In genomic region chr1:145886811-145887210, GRCh38 we compare ENCODE assay signal across 18 cellular contexts. TPM values are rescaled to one million over a fixed set of nuclear protein-coding genes. Genes with fewer than 3 reads are reported as not detected.
DNase-seq lines count a peak whose midpoint lies in the region; ATAC-seq, FAIRE-seq and TF ChIP-seq lines count a peak whose summit lies in the region.
"Had no signal": no experiment of that assay in that cellular context is flagged by ENCODE, and none has a peak within 500 bp of the region (broad histone marks: within the 10 kb centered on the region; RNA-seq: fewer than 3 reads in every experiment).

No MANE protein-coding gene starts in this region.

- H4K20me1 ChIP-seq in HepG2 (ENCODE audit: insufficient read depth, low read length), result no peaks in the 10 kb centered on the region

- no TSS peak for BruUV-seq in HepG2 (replicated peaks; lab: Mats Ljungman, UMichigan)

- no peak for ATAC-seq in HepG2
- no peak for ATAC-seq in right lobe of liver
- ATAC-seq in GM21737 (IDR thresholded peaks at IDR 0.05; ENCODE audit: unreplicated experiment), result no peak

- H3K4me3 ChIP-seq in HepG2 (replicated peaks in 1 of 3; ENCODE audit: insufficient read depth in 1 of 3, low read depth in 2 of 3, low read length in 3 of 3) (no peak overlapping the region), right lobe of liver (no peak overlapping the region), vagina (no peak overlapping the region)

- in situ Hi-C loops in HepG2 (cut with HindIII; ENCODE audit: extremely low pct_ligation_motif_present, low pct_unique_long_range_greater_than_20kb), result loop anchor here (5.0 to 10.0 kb wide), 2 partner anchors 40 to 118 kb away; partner anchors contain the start of gene RBM8A

- H3K36me3 Mint-ChIP-seq in activated naive CD8-positive, alpha-beta T cell, result no peaks in the 10 kb centered on the region
- H3K36me3 Mint-ChIP-seq in mesothelial cell of epicardium, result no peaks in the 10 kb centered on the region

- no peak for TF ChIP-seq EP300 in HepG2 (IDR thresholded peaks at IDR 0.05; ENCODE audit: low read depth in 2 of 2, low read length in 2 of 2)
- no peak for TF ChIP-seq EP300 in HepG2 (CRISPR knock-in tag; IDR thresholded peaks at IDR 0.05; ENCODE audit: borderline replicate concordance)

- no peak overlapping the region for H3K27ac ChIP-seq in HepG2 (ENCODE audit: extremely low read length, insufficient read depth, low read length)
- H3K27ac ChIP-seq in right lobe of liver, result no peak overlapping the region
- peak overlapping the region; percentile 45 for H3K27ac ChIP-seq in vagina

- POLR2A ChIA-PET in HepG2 (lab: Yijun Ruan, JAX), result interaction anchor here (3.8 kb wide), 1 partner anchor 28 kb away, joined by 14 read pairs; the partner anchor contains the start of gene PIAS3

- H3K9me3 ChIP-seq in HepG2 (ENCODE audit: low read length) (no peaks in the 10 kb centered on the region), right lobe of liver (no peaks in the 10 kb centered on the region), vagina (no peaks in the 10 kb centered on the region)
- H3K9me3 ChIP-seq: breast epithelium had no signal

- no peaks in the 10 kb centered on the region for H3K79me2 ChIP-seq in HepG2 (ENCODE audit: insufficient read depth, low read length)

- no peaks in the 10 kb centered on the region for H3K9me3 Mint-ChIP-seq in activated naive CD8-positive, alpha-beta T cell (ENCODE audit: low read depth)
- no peaks in the 10 kb centered on the region for H3K9me3 Mint-ChIP-seq in mesothelial cell of epicardium

- TF ChIP-seq POLR2A in HepG2 (IDR thresholded peaks at IDR 0.05; ENCODE audit: insufficient read depth in 1 of 2, low read depth in 2 of 2, low read length in 2 of 2) (no peak), right lobe of liver (IDR thresholded peaks at IDR 0.05) (no peak), vagina (IDR thresholded peaks at IDR 0.05) (no peak)

- peak overlapping the region; percentile 75; the same call in 1 of the 2 replicates for H3K4me2 ChIP-seq in HepG2 (ENCODE audit: low read depth, low read length)

- no peak for FAIRE-seq in HepG2 (lab: Jason Lieb, UNC)
- FAIRE-seq: frontal cortex, islet of Langerhans, urothelium cell line had no signal

- CTCF ChIA-PET in HepG2 (lab: Yijun Ruan, JAX; ENCODE audit: low intra/inter-chr PET ratio, low total read pairs), result no interaction called here

- intact Hi-C loops in HepG2 (cut with micrococcal nuclease; ENCODE audit: unreplicated experiment) (no loop called here), right lobe of liver (cut with DNase I) (no loop called here), vagina (cut with DNase I) (no loop called here)

- no peak for DNase-seq in HepG2 (ENCODE audit: low spot score)
- DNase-seq in right lobe of liver, result no peak
- no peak for DNase-seq in mesothelial cell of epicardium (ENCODE audit: low spot score in 2 of 2, unreplicated experiment in 2 of 2)
- DNase-seq in vagina (ENCODE audit: extremely low spot score in 2 of 2), result no peak
- DNase-seq in GM20000 (ENCODE audit: low spot score), result no peak
- no peak for DNase-seq in NCI-H526 (lab: John Stamatoyannopoulos, UW)
- DNase-seq: effector memory CD4-positive, alpha-beta T cell; NCI-H187; NCI-H748 treated with DMSO at 0.1 percent for 48 hours; SIG-M5; stimulated activated CD4-positive, alpha-beta T cell treated with anti-CD3 and anti-CD28 coated beads, Interleukin-2, amount 100 ng/mL, for 24 hours; stimulated activated CD8-positive, alpha-beta memory T cell treated with anti-CD3 and anti-CD28 coated beads, Interleukin-4, amount 100 ng/mL, for 48 hours had no signal

- TF ChIP-seq RAD21 in HepG2 (CRISPR knock-in tag; IDR thresholded peaks at IDR 0.05), result no peak

- H3K4me3 Mint-ChIP-seq in activated naive CD8-positive, alpha-beta T cell, result peak overlapping the region; percentile 79
- peak overlapping the region; percentile 50 for H3K4me3 Mint-ChIP-seq in mesothelial cell of epicardium

- WGBS in HepG2 (ENCODE audit: low lambda C conversion rate), result 56% methylated on average over 8 of the region's 8 CpGs
- 77% methylated on average over 8 of the region's 8 CpGs for WGBS in right lobe of liver (ENCODE audit: insufficient coverage, low coverage, low lambda C conversion rate, missing lambda C conversion rate)

- no peaks in the 10 kb centered on the region for H3K36me3 ChIP-seq in HepG2 (replicated peaks in 1 of 2; ENCODE audit: control insufficient read depth in 1 of 2, insufficient read depth in 2 of 2, low read length in 2 of 2)
- H3K36me3 ChIP-seq in right lobe of liver, result no peaks in the 10 kb centered on the region
- no peaks in the 10 kb centered on the region for H3K36me3 ChIP-seq in vagina
- H3K36me3 ChIP-seq: breast epithelium had no signal

- H3K9ac ChIP-seq in HepG2 (ENCODE audit: insufficient read depth, low read depth, low read length), result no peak overlapping the region

- peaks cover 7% of the 10 kb centered on the region for H3K27me3 Mint-ChIP-seq in activated naive CD8-positive, alpha-beta T cell
- peaks cover 34% of the 10 kb centered on the region for H3K27me3 Mint-ChIP-seq in mesothelial cell of epicardium (ENCODE audit: low read depth)

- no peak overlapping the region for H2AFZ ChIP-seq in HepG2 (ENCODE audit: low read length)

- peaks cover 53% of the 10 kb centered on the region for H3K4me1 ChIP-seq in HepG2 (ENCODE audit: insufficient read depth, low read length)
- peaks cover 0 to 9% (median 0%) of the 10 kb centered on the region in 4 donors for H3K4me1 ChIP-seq in right lobe of liver
- peaks cover 25% of the 10 kb centered on the region for H3K4me1 ChIP-seq in vagina

- H3K4me1 Mint-ChIP-seq in activated naive CD8-positive, alpha-beta T cell (ENCODE audit: low read depth), result peaks cover 15% of the 10 kb centered on the region
- peaks cover 16% of the 10 kb centered on the region for H3K4me1 Mint-ChIP-seq in mesothelial cell of epicardium

- TF ChIP-seq CTCF in HepG2 (CRISPR knock-in tag; IDR thresholded peaks at IDR 0.05) (no peak), right lobe of liver (IDR thresholded peaks at IDR 0.05) (no peak), mesothelial cell of epicardium (IDR thresholded peaks at IDR 0.05; ENCODE audit: unreplicated experiment) (no peak), vagina (IDR thresholded peaks at IDR 0.05) (no peak), GM20000 (IDR thresholded peaks at IDR 0.05; ENCODE audit: extremely low read depth, missing control alignments) (no peak)

- H3K27ac Mint-ChIP-seq in activated naive CD8-positive, alpha-beta T cell, result no peak overlapping the region
- H3K27ac Mint-ChIP-seq in mesothelial cell of epicardium, result no peak overlapping the region

- H3K27me3 ChIP-seq in HepG2 (ENCODE audit: control insufficient read depth in 1 of 2, insufficient read depth in 2 of 2, low read length in 2 of 2) (peaks cover 2 to 26% of the 10 kb centered on the region in 2 experiments), right lobe of liver (no peaks in the 10 kb centered on the region), vagina (no peaks in the 10 kb centered on the region)
- H3K27me3 ChIP-seq: breast epithelium had no signal

RNA-seq across cellular contexts. Expression of gene ANKRD35, which starts 1.1 kb away (rescaled TPM):
- 0.02 TPM in 1 of 2 replicates, not detected in the other for total RNA-seq in HepG2 (2016; rRNA removed; fragmentation: Illumina TruSeq; extraction: Trizol)
- not detected in 2 replicates for total RNA-seq in HepG2 (2016; cell fraction: cytosol; rRNA removed; fragmentation: Illumina TruSeq; extraction: Trizol; ENCODE audit: low read depth)
- total RNA-seq in HepG2 (2016; cell fraction: insoluble cytoplasmic fraction; rRNA removed; fragmentation: Illumina TruSeq; extraction: Trizol), result not detected in 2 replicates
- total RNA-seq in HepG2 (2016; cell fraction: membrane; rRNA removed; fragmentation: Illumina TruSeq; extraction: Trizol), result not detected in 2 replicates
- not detected in 2 replicates for total RNA-seq in HepG2 (2016; cell fraction: nucleus; rRNA removed; fragmentation: Illumina TruSeq; extraction: Trizol)
- polyA plus RNA-seq in HepG2 (2011; rRNA removed), result not detected in 2 replicates
- polyA plus RNA-seq in HepG2 (2011; cell fraction: cytosol; rRNA removed), result 0.01 TPM in 2 replicates
- polyA plus RNA-seq in HepG2 (2011; cell fraction: nucleus; rRNA removed), result not detected in 2 replicates
- polyA plus RNA-seq in HepG2 (2012), result not detected in 2 replicates
- not detected in 2 replicates for polyA plus RNA-seq in HepG2 (2016; cell fraction: cytosol; fragmentation: Illumina TruSeq; extraction: Trizol; ENCODE audit: low read depth)
- polyA plus RNA-seq in HepG2 (2016; cell fraction: insoluble cytoplasmic fraction; fragmentation: Illumina TruSeq; extraction: Trizol; ENCODE audit: low read depth), result not detected in 2 replicates
- not detected in 2 replicates for polyA plus RNA-seq in HepG2 (2016; cell fraction: membrane; fragmentation: Illumina TruSeq; extraction: Trizol; ENCODE audit: low read depth)
- polyA plus RNA-seq in HepG2 (2016; cell fraction: nucleus; fragmentation: Illumina TruSeq; extraction: Trizol; ENCODE audit: insufficient read depth, low read depth), result not detected in 2 replicates
- 0.10 TPM in 1 of 2 replicates, not detected in the other for polyA minus RNA-seq in HepG2 (2011; rRNA and poly(A)+ RNA removed; ENCODE audit: low replicate concordance)
- not detected in 2 replicates for polyA minus RNA-seq in HepG2 (2011; cell fraction: cytosol; rRNA and poly(A)+ RNA removed)
- polyA minus RNA-seq in HepG2 (2011; cell fraction: nucleus; rRNA and poly(A)+ RNA removed), result 0.13 TPM in 1 of 2 replicates, not detected in the other
- total RNA-seq in right lobe of liver, result 1 to 10 TPM; 1.1 to 2.5 (median 1.6) TPM
- 0.40 to 0.61 TPM (median 0.58 TPM) in 3 replicates for total RNA-seq in mesothelial cell of epicardium
- total RNA-seq in vagina, result 17.9 TPM

RNA-seq across cellular contexts. Expression of gene ITGA10, which starts 23.0 kb away (rescaled TPM):
- total RNA-seq in HepG2 (2016; rRNA removed; fragmentation: Illumina TruSeq; extraction: Trizol) (0.53 and 0.89 TPM in 2 replicates), right lobe of liver (1 to 10 TPM in 3 of 6 experiments, under 1 TPM in 3; 0.50 to 2.3 (median 0.85) TPM), mesothelial cell of epicardium (0.38 to 0.60 TPM (median 0.59 TPM) in 3 replicates), vagina (6.1 TPM)
- total RNA-seq in HepG2 (2016; cell fraction: cytosol; rRNA removed; fragmentation: Illumina TruSeq; extraction: Trizol; ENCODE audit: low read depth), result 0.09 and 0.20 TPM in 2 replicates
- 0.54 and 0.95 TPM in 2 replicates for total RNA-seq in HepG2 (2016; cell fraction: insoluble cytoplasmic fraction; rRNA removed; fragmentation: Illumina TruSeq; extraction: Trizol)
- 0.31 and 0.46 TPM in 2 replicates for total RNA-seq in HepG2 (2016; cell fraction: membrane; rRNA removed; fragmentation: Illumina TruSeq; extraction: Trizol)
- 1.3 and 1.4 TPM in 2 replicates for total RNA-seq in HepG2 (2016; cell fraction: nucleus; rRNA removed; fragmentation: Illumina TruSeq; extraction: Trizol)
- polyA plus RNA-seq in HepG2 (2011; rRNA removed), result 1.6 and 1.8 TPM in 2 replicates
- polyA plus RNA-seq in HepG2 (2011; cell fraction: cytosol; rRNA removed), result 0.79 and 0.83 TPM in 2 replicates
- 5.0 and 7.8 TPM in 2 replicates for polyA plus RNA-seq in HepG2 (2011; cell fraction: nucleus; rRNA removed)
- polyA plus RNA-seq in HepG2 (2012), result 0.55 and 0.64 TPM in 2 replicates
- 0.08 and 0.12 TPM in 2 replicates for polyA plus RNA-seq in HepG2 (2016; cell fraction: cytosol; fragmentation: Illumina TruSeq; extraction: Trizol; ENCODE audit: low read depth)
- polyA plus RNA-seq in HepG2 (2016; cell fraction: insoluble cytoplasmic fraction; fragmentation: Illumina TruSeq; extraction: Trizol; ENCODE audit: low read depth), result 0.30 and 0.47 TPM in 2 replicates
- polyA plus RNA-seq in HepG2 (2016; cell fraction: membrane; fragmentation: Illumina TruSeq; extraction: Trizol; ENCODE audit: low read depth), result 0.21 and 0.23 TPM in 2 replicates
- 3.6 and 4.6 TPM in 2 replicates for polyA plus RNA-seq in HepG2 (2016; cell fraction: nucleus; fragmentation: Illumina TruSeq; extraction: Trizol; ENCODE audit: insufficient read depth, low read depth)
- polyA minus RNA-seq in HepG2 (2011; rRNA and poly(A)+ RNA removed; ENCODE audit: low replicate concordance), result 0.35 and 1.5 TPM in 2 replicates
- 0.69 and 0.70 TPM in 2 replicates for polyA minus RNA-seq in HepG2 (2011; cell fraction: cytosol; rRNA and poly(A)+ RNA removed)
- 1.8 and 2.6 TPM in 2 replicates for polyA minus RNA-seq in HepG2 (2011; cell fraction: nucleus; rRNA and poly(A)+ RNA removed)

RNA-seq across cellular contexts. Expression of gene PIAS3, which starts 27.9 kb away (rescaled TPM):
- 3.7 and 4.6 TPM in 2 replicates for total RNA-seq in HepG2 (2016; rRNA removed; fragmentation: Illumina TruSeq; extraction: Trizol)
- 0.91 and 1.5 TPM in 2 replicates for total RNA-seq in HepG2 (2016; cell fraction: cytosol; rRNA removed; fragmentation: Illumina TruSeq; extraction: Trizol; ENCODE audit: low read depth)
- total RNA-seq in HepG2 (2016; cell fraction: insoluble cytoplasmic fraction; rRNA removed; fragmentation: Illumina TruSeq; extraction: Trizol), result 4.0 and 4.2 TPM in 2 replicates
- total RNA-seq in HepG2 (2016; cell fraction: membrane; rRNA removed; fragmentation: Illumina TruSeq; extraction: Trizol), result 2.8 and 3.2 TPM in 2 replicates
- total RNA-seq in HepG2 (2016; cell fraction: nucleus; rRNA removed; fragmentation: Illumina TruSeq; extraction: Trizol), result 4.7 TPM in 2 replicates
- 8.0 and 9.7 TPM in 2 replicates for polyA plus RNA-seq in HepG2 (2011; rRNA removed)
- 5.0 and 5.5 TPM in 2 replicates for polyA plus RNA-seq in HepG2 (2011; cell fraction: cytosol; rRNA removed)
- polyA plus RNA-seq in HepG2 (2011; cell fraction: nucleus; rRNA removed), result 26.5 and 26.8 TPM in 2 replicates
- 5.8 and 6.8 TPM in 2 replicates for polyA plus RNA-seq in HepG2 (2012)
- polyA plus RNA-seq in HepG2 (2016; cell fraction: cytosol; fragmentation: Illumina TruSeq; extraction: Trizol; ENCODE audit: low read depth), result 1.2 and 1.3 TPM in 2 replicates
- 6.6 and 7.8 TPM in 2 replicates for polyA plus RNA-seq in HepG2 (2016; cell fraction: insoluble cytoplasmic fraction; fragmentation: Illumina TruSeq; extraction: Trizol; ENCODE audit: low read depth)
- 4.0 and 4.3 TPM in 2 replicates for polyA plus RNA-seq in HepG2 (2016; cell fraction: membrane; fragmentation: Illumina TruSeq; extraction: Trizol; ENCODE audit: low read depth)
- polyA plus RNA-seq in HepG2 (2016; cell fraction: nucleus; fragmentation: Illumina TruSeq; extraction: Trizol; ENCODE audit: insufficient read depth, low read depth), result 15.4 and 16.3 TPM in 2 replicates
- 8.5 and 12.9 TPM in 2 replicates for polyA minus RNA-seq in HepG2 (2011; rRNA and poly(A)+ RNA removed; ENCODE audit: low replicate concordance)
- 3.7 and 4.6 TPM in 2 replicates for polyA minus RNA-seq in HepG2 (2011; cell fraction: cytosol; rRNA and poly(A)+ RNA removed)
- 9.3 and 10.7 TPM in 2 replicates for polyA minus RNA-seq in HepG2 (2011; cell fraction: nucleus; rRNA and poly(A)+ RNA removed)
- total RNA-seq in right lobe of liver, result 1 to 10 TPM; 5.5 to 8.9 (median 6.7) TPM
- total RNA-seq in mesothelial cell of epicardium, result 57.6 to 62.6 TPM (median 62.0 TPM) in 3 replicates
- total RNA-seq in vagina, result 40.5 TPM

RNA-seq across cellular contexts. Expression of gene PEX11B, which starts 31.7 kb away (rescaled TPM):
- total RNA-seq in HepG2 (2016; rRNA removed; fragmentation: Illumina TruSeq; extraction: Trizol) (21.6 and 26.2 TPM in 2 replicates), right lobe of liver (10 to 100 TPM; 12.3 to 23.0 (median 15.2) TPM), mesothelial cell of epicardium (26.8 to 27.2 TPM (median 26.9 TPM) in 3 replicates), vagina (23.6 TPM)
- total RNA-seq in HepG2 (2016; cell fraction: cytosol; rRNA removed; fragmentation: Illumina TruSeq; extraction: Trizol; ENCODE audit: low read depth), result 6.1 and 8.7 TPM in 2 replicates
- total RNA-seq in HepG2 (2016; cell fraction: insoluble cytoplasmic fraction; rRNA removed; fragmentation: Illumina TruSeq; extraction: Trizol), result 21.5 and 30.1 TPM in 2 replicates
- 12.7 and 13.4 TPM in 2 replicates for total RNA-seq in HepG2 (2016; cell fraction: membrane; rRNA removed; fragmentation: Illumina TruSeq; extraction: Trizol)
- 9.3 and 11.7 TPM in 2 replicates for total RNA-seq in HepG2 (2016; cell fraction: nucleus; rRNA removed; fragmentation: Illumina TruSeq; extraction: Trizol)
- 38.8 and 48.4 TPM in 2 replicates for polyA plus RNA-seq in HepG2 (2011; rRNA removed)
- 24.9 and 30.2 TPM in 2 replicates for polyA plus RNA-seq in HepG2 (2011; cell fraction: cytosol; rRNA removed)
- 11.0 and 14.0 TPM in 2 replicates for polyA plus RNA-seq in HepG2 (2011; cell fraction: nucleus; rRNA removed)
- 14.3 and 21.4 TPM in 2 replicates for polyA plus RNA-seq in HepG2 (2012)
- 4.2 and 4.4 TPM in 2 replicates for polyA plus RNA-seq in HepG2 (2016; cell fraction: cytosol; fragmentation: Illumina TruSeq; extraction: Trizol; ENCODE audit: low read depth)
- 34.6 and 35.2 TPM in 2 replicates for polyA plus RNA-seq in HepG2 (2016; cell fraction: insoluble cytoplasmic fraction; fragmentation: Illumina TruSeq; extraction: Trizol; ENCODE audit: low read depth)
- 8.1 and 9.5 TPM in 2 replicates for polyA plus RNA-seq in HepG2 (2016; cell fraction: membrane; fragmentation: Illumina TruSeq; extraction: Trizol; ENCODE audit: low read depth)
- polyA plus RNA-seq in HepG2 (2016; cell fraction: nucleus; fragmentation: Illumina TruSeq; extraction: Trizol; ENCODE audit: insufficient read depth, low read depth), result 17.7 and 21.1 TPM in 2 replicates
- polyA minus RNA-seq in HepG2 (2011; rRNA and poly(A)+ RNA removed; ENCODE audit: low replicate concordance), result 29.8 and 36.3 TPM in 2 replicates
- polyA minus RNA-seq in HepG2 (2011; cell fraction: cytosol; rRNA and poly(A)+ RNA removed), result 9.1 and 13.4 TPM in 2 replicates
- 6.4 and 7.0 TPM in 2 replicates for polyA minus RNA-seq in HepG2 (2011; cell fraction: nucleus; rRNA and poly(A)+ RNA removed)

RNA-seq across cellular contexts. Expression of gene RBM8A, which starts 40.5 kb away (rescaled TPM):
- total RNA-seq in HepG2 (2016; rRNA removed; fragmentation: Illumina TruSeq; extraction: Trizol) (162 and 224 TPM in 2 replicates), right lobe of liver (10 to 100 TPM; 41.1 to 68.4 (median 56.3) TPM), mesothelial cell of epicardium (146 to 154 TPM (median 148 TPM) in 3 replicates), vagina (93.3 TPM)
- total RNA-seq in HepG2 (2016; cell fraction: cytosol; rRNA removed; fragmentation: Illumina TruSeq; extraction: Trizol; ENCODE audit: low read depth), result 15.8 and 21.1 TPM in 2 replicates
- total RNA-seq in HepG2 (2016; cell fraction: insoluble cytoplasmic fraction; rRNA removed; fragmentation: Illumina TruSeq; extraction: Trizol), result 164 and 238 TPM in 2 replicates
- 32.6 and 36.1 TPM in 2 replicates for total RNA-seq in HepG2 (2016; cell fraction: membrane; rRNA removed; fragmentation: Illumina TruSeq; extraction: Trizol)
- total RNA-seq in HepG2 (2016; cell fraction: nucleus; rRNA removed; fragmentation: Illumina TruSeq; extraction: Trizol), result 58.0 and 59.0 TPM in 2 replicates
- 75.2 and 106 TPM in 2 replicates for polyA plus RNA-seq in HepG2 (2011; rRNA removed)
- polyA plus RNA-seq in HepG2 (2011; cell fraction: cytosol; rRNA removed), result 81.5 and 102 TPM in 2 replicates
- 25.3 and 38.5 TPM in 2 replicates for polyA plus RNA-seq in HepG2 (2011; cell fraction: nucleus; rRNA removed)
- polyA plus RNA-seq in HepG2 (2012), result 87.0 and 96.0 TPM in 2 replicates
- polyA plus RNA-seq in HepG2 (2016; cell fraction: cytosol; fragmentation: Illumina TruSeq; extraction: Trizol; ENCODE audit: low read depth), result 14.2 and 15.2 TPM in 2 replicates
- polyA plus RNA-seq in HepG2 (2016; cell fraction: insoluble cytoplasmic fraction; fragmentation: Illumina TruSeq; extraction: Trizol; ENCODE audit: low read depth), result 218 and 247 TPM in 2 replicates
- 28.1 and 28.8 TPM in 2 replicates for polyA plus RNA-seq in HepG2 (2016; cell fraction: membrane; fragmentation: Illumina TruSeq; extraction: Trizol; ENCODE audit: low read depth)
- polyA plus RNA-seq in HepG2 (2016; cell fraction: nucleus; fragmentation: Illumina TruSeq; extraction: Trizol; ENCODE audit: insufficient read depth, low read depth), result 89.2 and 112 TPM in 2 replicates
- 14.9 and 35.6 TPM in 2 replicates for polyA minus RNA-seq in HepG2 (2011; rRNA and poly(A)+ RNA removed; ENCODE audit: low replicate concordance)
- polyA minus RNA-seq in HepG2 (2011; cell fraction: cytosol; rRNA and poly(A)+ RNA removed), result 26.3 and 33.8 TPM in 2 replicates
- polyA minus RNA-seq in HepG2 (2011; cell fraction: nucleus; rRNA and poly(A)+ RNA removed), result 20.2 and 28.7 TPM in 2 replicates
